Comparison of ENCODE assay signal across 1 cellular context in the genomic region with DNA sequence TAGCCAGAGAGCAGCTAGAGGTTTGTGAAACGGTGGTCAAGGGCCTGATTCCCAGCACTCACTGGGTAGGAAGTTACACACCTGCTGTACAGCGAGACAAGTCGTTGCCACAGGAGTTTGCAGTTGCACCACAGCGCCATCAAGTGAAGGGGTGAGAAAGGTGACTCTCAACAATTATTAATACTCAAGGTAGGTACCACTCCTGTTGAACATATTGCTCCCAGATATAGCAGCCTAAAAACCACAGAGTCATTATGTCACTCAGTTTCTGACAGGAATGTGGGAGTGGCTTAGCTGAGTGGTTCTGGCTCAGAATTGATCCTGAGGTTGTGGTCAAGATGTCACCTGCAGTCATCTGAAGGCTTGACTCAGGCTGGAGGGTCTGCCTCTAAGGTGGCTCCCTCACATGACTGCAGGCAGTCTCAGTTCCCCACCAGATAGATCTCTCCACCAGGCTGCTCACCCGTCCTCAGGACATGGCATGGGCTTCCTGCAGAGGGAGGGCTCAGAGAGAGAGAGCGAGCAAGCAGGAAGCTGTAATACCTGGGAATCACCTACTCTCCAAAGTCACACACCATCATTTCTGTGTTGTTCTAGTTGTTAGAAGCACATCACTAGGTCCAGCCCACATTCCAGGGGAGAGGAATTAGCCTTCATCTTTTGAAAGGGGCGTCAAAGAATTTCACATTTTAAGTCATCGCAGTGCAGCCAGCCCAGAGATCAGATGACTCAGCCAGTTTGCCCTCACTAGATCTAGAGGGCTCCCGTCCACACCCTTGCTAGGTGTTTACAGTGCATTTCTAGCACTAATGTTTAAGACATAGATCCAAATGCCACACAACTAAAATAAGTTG.
TF ChIP-seq lines count a peak whose summit lies in the region.

No MANE protein-coding gene starts in this region.

TF ChIP-seq in K562, 482 proteins besides CTCF, POLR2A, EP300 and RAD21 (continued from another document and continues in another):
- TF ChIP-seq, protein P1, sequence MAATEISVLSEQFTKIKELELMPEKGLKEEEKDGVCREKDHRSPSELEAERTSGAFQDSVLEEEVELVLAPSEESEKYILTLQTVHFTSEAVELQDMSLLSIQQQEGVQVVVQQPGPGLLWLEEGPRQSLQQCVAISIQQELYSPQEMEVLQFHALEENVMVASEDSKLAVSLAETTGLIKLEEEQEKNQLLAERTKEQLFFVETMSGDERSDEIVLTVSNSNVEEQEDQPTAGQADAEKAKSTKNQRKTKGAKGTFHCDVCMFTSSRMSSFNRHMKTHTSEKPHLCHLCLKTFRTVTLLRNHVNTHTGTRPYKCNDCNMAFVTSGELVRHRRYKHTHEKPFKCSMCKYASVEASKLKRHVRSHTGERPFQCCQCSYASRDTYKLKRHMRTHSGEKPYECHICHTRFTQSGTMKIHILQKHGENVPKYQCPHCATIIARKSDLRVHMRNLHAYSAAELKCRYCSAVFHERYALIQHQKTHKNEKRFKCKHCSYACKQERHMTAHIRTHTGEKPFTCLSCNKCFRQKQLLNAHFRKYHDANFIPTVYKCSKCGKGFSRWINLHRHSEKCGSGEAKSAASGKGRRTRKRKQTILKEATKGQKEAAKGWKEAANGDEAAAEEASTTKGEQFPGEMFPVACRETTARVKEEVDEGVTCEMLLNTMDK (IDR thresholded peaks at IDR 0.05; ENCODE audit: borderline replicate concordance, insufficient read depth, low read depth, low read length, poor library complexity, severe bottlenecking) = no peak
- TF ChIP-seq, protein P2, sequence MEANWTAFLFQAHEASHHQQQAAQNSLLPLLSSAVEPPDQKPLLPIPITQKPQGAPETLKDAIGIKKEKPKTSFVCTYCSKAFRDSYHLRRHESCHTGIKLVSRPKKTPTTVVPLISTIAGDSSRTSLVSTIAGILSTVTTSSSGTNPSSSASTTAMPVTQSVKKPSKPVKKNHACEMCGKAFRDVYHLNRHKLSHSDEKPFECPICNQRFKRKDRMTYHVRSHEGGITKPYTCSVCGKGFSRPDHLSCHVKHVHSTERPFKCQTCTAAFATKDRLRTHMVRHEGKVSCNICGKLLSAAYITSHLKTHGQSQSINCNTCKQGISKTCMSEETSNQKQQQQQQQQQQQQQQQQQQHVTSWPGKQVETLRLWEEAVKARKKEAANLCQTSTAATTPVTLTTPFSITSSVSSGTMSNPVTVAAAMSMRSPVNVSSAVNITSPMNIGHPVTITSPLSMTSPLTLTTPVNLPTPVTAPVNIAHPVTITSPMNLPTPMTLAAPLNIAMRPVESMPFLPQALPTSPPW (CRISPR knock-in tag; IDR thresholded peaks at IDR 0.05) = no peak
- no peak; the same call in 1 of the 2 replicates for TF ChIP-seq ETV5 (CRISPR knock-in tag; IDR thresholded peaks at IDR 0.05; ENCODE audit: low read depth)
- no peak for TF ChIP-seq ZBTB17 (CRISPR knock-in tag; IDR thresholded peaks at IDR 0.05)
- TF ChIP-seq HDAC3 (IDR thresholded peaks at IDR 0.05; ENCODE audit: borderline replicate concordance, partially characterized antibody) = no peak
- TF ChIP-seq, protein P3, sequence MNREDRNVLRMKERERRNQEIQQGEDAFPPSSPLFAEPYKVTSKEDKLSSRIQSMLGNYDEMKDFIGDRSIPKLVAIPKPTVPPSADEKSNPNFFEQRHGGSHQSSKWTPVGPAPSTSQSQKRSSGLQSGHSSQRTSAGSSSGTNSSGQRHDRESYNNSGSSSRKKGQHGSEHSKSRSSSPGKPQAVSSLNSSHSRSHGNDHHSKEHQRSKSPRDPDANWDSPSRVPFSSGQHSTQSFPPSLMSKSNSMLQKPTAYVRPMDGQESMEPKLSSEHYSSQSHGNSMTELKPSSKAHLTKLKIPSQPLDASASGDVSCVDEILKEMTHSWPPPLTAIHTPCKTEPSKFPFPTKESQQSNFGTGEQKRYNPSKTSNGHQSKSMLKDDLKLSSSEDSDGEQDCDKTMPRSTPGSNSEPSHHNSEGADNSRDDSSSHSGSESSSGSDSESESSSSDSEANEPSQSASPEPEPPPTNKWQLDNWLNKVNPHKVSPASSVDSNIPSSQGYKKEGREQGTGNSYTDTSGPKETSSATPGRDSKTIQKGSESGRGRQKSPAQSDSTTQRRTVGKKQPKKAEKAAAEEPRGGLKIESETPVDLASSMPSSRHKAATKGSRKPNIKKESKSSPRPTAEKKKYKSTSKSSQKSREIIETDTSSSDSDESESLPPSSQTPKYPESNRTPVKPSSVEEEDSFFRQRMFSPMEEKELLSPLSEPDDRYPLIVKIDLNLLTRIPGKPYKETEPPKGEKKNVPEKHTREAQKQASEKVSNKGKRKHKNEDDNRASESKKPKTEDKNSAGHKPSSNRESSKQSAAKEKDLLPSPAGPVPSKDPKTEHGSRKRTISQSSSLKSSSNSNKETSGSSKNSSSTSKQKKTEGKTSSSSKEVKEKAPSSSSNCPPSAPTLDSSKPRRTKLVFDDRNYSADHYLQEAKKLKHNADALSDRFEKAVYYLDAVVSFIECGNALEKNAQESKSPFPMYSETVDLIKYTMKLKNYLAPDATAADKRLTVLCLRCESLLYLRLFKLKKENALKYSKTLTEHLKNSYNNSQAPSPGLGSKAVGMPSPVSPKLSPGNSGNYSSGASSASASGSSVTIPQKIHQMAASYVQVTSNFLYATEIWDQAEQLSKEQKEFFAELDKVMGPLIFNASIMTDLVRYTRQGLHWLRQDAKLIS (CRISPR knock-in tag; IDR thresholded peaks at IDR 0.05) = no peak
- TF ChIP-seq ELF1 (tag; IDR thresholded peaks at IDR 0.05) = no peak
- TF ChIP-seq, protein P4, sequence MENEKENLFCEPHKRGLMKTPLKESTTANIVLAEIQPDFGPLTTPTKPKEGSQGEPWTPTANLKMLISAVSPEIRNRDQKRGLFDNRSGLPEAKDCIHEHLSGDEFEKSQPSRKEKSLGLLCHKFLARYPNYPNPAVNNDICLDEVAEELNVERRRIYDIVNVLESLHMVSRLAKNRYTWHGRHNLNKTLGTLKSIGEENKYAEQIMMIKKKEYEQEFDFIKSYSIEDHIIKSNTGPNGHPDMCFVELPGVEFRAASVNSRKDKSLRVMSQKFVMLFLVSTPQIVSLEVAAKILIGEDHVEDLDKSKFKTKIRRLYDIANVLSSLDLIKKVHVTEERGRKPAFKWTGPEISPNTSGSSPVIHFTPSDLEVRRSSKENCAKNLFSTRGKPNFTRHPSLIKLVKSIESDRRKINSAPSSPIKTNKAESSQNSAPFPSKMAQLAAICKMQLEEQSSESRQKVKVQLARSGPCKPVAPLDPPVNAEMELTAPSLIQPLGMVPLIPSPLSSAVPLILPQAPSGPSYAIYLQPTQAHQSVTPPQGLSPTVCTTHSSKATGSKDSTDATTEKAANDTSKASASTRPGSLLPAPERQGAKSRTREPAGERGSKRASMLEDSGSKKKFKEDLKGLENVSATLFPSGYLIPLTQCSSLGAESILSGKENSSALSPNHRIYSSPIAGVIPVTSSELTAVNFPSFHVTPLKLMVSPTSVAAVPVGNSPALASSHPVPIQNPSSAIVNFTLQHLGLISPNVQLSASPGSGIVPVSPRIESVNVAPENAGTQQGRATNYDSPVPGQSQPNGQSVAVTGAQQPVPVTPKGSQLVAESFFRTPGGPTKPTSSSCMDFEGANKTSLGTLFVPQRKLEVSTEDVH (IDR thresholded peaks at IDR 0.05; ENCODE audit: low read depth, partially characterized antibody) = no peak
- no peak for TF ChIP-seq ELF4 (CRISPR knock-in tag; IDR thresholded peaks at IDR 0.05)
- TF ChIP-seq EWSR1 (IDR thresholded peaks at IDR 0.05; ENCODE audit: borderline replicate concordance, low read depth, partially characterized antibody) = no peak
- TF ChIP-seq PPARD (CRISPR knock-in tag; IDR thresholded peaks at IDR 0.05) = no peak
- TF ChIP-seq ZNF224 (CRISPR knock-in tag; IDR thresholded peaks at IDR 0.05) = no peak
- peak; percentile 80 for TF ChIP-seq CC2D1A (IDR thresholded peaks at IDR 0.05)
- TF ChIP-seq ETV1 (tag; conservative IDR thresholded peaks at IDR 0.05; ENCODE audit: low read depth) = peak; percentile 42
- no peak for TF ChIP-seq ZNF707 (CRISPR knock-in tag; conservative IDR thresholded peaks at IDR 0.05)
- TF ChIP-seq TSC22D4 (tag; IDR thresholded peaks at IDR 0.05) = no peak
- TF ChIP-seq, protein P5, sequence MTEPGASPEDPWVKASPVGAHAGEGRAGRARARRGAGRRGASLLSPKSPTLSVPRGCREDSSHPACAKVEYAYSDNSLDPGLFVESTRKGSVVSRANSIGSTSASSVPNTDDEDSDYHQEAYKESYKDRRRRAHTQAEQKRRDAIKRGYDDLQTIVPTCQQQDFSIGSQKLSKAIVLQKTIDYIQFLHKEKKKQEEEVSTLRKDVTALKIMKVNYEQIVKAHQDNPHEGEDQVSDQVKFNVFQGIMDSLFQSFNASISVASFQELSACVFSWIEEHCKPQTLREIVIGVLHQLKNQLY (CRISPR knock-in tag; conservative IDR thresholded peaks at IDR 0.05) = no peak
- no peak for TF ChIP-seq MIER1 (IDR thresholded peaks at IDR 0.05; ENCODE audit: low read depth)
- TF ChIP-seq RAD51 (IDR thresholded peaks at IDR 0.05; ENCODE audit: borderline replicate concordance, low read depth) = no peak
- no peak for TF ChIP-seq ZNF239 (CRISPR knock-in tag; IDR thresholded peaks at IDR 0.05)
- TF ChIP-seq TOE1 (IDR thresholded peaks at IDR 0.05; ENCODE audit: borderline replicate concordance) = peak; percentile 58; the same call in 1 of the 2 replicates
- no peak for TF ChIP-seq TOE1 (CRISPR knock-in tag; IDR thresholded peaks at IDR 0.05; ENCODE audit: borderline replicate concordance, low read depth)
- 0 out of 2 replicates have a peak, but pooled peaks have one; percentile 10 for TF ChIP-seq CREB1 (IDR thresholded peaks at IDR 0.05)
- TF ChIP-seq CREB1 (CRISPR knock-in tag; IDR thresholded peaks at IDR 0.05) = no peak
- TF ChIP-seq, protein P6, sequence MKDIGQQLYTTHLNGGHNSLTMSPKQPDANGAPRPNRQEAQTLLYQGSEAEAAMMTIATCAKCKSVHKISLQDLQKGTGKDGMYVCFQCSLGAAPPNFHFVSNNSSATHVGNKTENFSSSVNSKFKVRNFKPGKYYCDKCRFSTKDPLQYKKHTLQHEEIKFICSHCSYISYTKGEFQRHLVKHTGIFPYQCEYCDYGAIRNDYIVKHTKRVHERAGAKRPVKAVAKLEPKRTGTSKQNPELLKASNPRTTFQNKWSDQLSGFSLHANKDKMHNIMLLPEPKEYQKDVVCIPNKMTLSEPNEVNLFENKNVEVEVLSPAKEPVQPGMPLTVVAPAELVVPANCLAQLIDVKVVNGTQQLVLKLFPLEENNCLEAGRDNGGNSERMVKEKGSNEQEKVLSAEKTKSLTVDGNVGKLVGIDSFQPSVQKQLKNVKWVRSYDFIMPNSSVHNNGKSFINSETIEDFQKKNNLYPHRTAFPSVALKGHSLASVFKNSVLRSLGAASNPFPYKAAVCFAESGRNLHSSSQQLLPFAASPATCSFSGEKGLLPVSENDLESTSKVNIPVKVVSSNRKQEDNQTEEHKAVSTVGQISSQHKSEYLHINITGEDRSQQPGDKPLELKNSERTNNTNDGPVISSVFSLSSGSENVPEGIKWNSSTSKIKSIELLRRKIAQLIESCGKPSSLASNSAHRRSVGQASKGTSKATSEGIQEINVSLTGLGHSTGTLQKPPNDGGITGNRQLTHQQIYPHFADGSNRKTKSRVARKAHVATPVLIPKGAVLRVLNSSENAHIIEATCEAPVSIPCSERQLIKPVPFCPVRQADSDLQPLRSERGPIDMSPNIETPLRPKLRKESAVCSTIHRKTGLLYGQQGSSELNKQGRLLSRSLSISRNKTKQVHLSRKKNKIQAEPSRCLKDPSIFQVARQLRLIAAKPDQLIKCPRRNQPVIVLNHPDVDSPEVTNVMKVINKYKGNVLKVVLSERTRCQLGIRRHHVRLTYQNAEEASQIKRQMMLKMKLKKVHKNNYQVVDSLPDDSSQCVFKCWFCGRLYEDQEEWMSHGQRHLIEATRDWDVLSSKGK (CRISPR knock-in tag; IDR thresholded peaks at IDR 0.05) = no peak
- TF ChIP-seq, protein P7, sequence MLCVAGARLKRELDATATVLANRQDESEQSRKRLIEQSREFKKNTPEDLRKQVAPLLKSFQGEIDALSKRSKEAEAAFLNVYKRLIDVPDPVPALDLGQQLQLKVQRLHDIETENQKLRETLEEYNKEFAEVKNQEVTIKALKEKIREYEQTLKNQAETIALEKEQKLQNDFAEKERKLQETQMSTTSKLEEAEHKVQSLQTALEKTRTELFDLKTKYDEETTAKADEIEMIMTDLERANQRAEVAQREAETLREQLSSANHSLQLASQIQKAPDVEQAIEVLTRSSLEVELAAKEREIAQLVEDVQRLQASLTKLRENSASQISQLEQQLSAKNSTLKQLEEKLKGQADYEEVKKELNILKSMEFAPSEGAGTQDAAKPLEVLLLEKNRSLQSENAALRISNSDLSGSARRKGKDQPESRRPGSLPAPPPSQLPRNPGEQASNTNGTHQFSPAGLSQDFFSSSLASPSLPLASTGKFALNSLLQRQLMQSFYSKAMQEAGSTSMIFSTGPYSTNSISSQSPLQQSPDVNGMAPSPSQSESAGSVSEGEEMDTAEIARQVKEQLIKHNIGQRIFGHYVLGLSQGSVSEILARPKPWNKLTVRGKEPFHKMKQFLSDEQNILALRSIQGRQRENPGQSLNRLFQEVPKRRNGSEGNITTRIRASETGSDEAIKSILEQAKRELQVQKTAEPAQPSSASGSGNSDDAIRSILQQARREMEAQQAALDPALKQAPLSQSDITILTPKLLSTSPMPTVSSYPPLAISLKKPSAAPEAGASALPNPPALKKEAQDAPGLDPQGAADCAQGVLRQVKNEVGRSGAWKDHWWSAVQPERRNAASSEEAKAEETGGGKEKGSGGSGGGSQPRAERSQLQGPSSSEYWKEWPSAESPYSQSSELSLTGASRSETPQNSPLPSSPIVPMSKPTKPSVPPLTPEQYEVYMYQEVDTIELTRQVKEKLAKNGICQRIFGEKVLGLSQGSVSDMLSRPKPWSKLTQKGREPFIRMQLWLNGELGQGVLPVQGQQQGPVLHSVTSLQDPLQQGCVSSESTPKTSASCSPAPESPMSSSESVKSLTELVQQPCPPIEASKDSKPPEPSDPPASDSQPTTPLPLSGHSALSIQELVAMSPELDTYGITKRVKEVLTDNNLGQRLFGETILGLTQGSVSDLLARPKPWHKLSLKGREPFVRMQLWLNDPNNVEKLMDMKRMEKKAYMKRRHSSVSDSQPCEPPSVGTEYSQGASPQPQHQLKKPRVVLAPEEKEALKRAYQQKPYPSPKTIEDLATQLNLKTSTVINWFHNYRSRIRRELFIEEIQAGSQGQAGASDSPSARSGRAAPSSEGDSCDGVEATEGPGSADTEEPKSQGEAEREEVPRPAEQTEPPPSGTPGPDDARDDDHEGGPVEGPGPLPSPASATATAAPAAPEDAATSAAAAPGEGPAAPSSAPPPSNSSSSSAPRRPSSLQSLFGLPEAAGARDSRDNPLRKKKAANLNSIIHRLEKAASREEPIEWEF (CRISPR knock-in tag; IDR thresholded peaks at IDR 0.05) = no peak
- TF ChIP-seq TAF9B (IDR thresholded peaks at IDR 0.05; ENCODE audit: partially characterized antibody) = no peak
- TF ChIP-seq, protein P8, sequence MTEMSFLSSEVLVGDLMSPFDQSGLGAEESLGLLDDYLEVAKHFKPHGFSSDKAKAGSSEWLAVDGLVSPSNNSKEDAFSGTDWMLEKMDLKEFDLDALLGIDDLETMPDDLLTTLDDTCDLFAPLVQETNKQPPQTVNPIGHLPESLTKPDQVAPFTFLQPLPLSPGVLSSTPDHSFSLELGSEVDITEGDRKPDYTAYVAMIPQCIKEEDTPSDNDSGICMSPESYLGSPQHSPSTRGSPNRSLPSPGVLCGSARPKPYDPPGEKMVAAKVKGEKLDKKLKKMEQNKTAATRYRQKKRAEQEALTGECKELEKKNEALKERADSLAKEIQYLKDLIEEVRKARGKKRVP (CRISPR knock-in tag; IDR thresholded peaks at IDR 0.05) = no peak; the same call in 1 of the 2 replicates
- TF ChIP-seq HMG20A (CRISPR knock-in tag; conservative IDR thresholded peaks at IDR 0.05) = no peak
- TF ChIP-seq KLF10 (CRISPR knock-in tag; IDR thresholded peaks at IDR 0.05) = no peak
- TF ChIP-seq MAZ (CRISPR knock-in tag; conservative IDR thresholded peaks at IDR 0.05 in 1 of 2, IDR thresholded peaks at IDR 0.05 in 1 of 2) = peak in 1 of 2 experiments; percentile 72; a peak in 1 of 4 replicates
- TF ChIP-seq ZSCAN29 (IDR thresholded peaks at IDR 0.05) = no peak
- TF ChIP-seq ZNF764 (CRISPR knock-in tag; IDR thresholded peaks at IDR 0.05; ENCODE audit: low read depth) = no peak
- peak; percentile 57; the same call in 1 of the 2 replicates for TF ChIP-seq DIDO1 (tag; IDR thresholded peaks at IDR 0.05; ENCODE audit: low read depth)
- no peak for TF ChIP-seq BRF1 (IDR thresholded peaks at IDR 0.05; ENCODE audit: borderline replicate concordance, extremely low read depth, insufficient read length)
